In the genomic region with DNA sequence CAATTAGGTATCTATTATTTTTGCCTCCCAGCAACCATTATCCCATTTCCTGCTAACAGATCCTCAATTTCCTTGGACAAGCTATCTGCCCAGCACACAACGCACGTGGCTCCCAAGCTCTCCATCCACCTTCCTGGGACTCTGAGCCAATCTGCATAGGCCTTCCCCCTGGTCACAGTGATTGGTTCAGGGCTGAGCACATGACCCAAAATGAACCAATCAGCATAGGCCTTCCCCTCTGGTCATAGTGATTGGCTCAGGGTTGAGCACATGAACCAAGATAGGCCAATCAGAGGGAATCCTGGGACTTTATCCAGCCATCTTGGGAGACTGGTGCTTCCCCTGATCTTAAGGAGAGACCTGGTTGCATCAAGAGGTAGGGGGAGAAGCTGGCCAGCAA, we compare ENCODE assay signal across 17 cellular contexts. TPM values are rescaled to one million over a fixed set of nuclear protein-coding genes. Genes with fewer than 3 reads are reported as not detected.
DNase-seq lines count a peak whose midpoint lies in the region; ATAC-seq, FAIRE-seq and TF ChIP-seq lines count a peak whose summit lies in the region.
"Had no signal": no experiment of that assay in that cellular context is flagged by ENCODE, and none has a peak within 500 bp of the region (broad histone marks: within the 10 kb centered on the region; RNA-seq: fewer than 3 reads in every experiment).

No MANE protein-coding gene starts in this region.

- peaks cover 9% of the 10 kb centered on the region for H3K9me3 Mint-ChIP-seq in endothelial cell (ENCODE audit: unreplicated experiment)

- 0 out of 3 replicates have a peak, but pooled peaks cover 2% of the 10 kb centered on the region for H3K9me3 ChIP-seq in A549
- peaks cover 6% of the 10 kb centered on the region for H3K9me3 ChIP-seq in T-helper 17 cell (ENCODE audit: control insufficient read depth, low read length, poor library complexity, severe bottlenecking)
- peaks cover 0 to 14% of the 10 kb centered on the region in 2 donors for H3K9me3 ChIP-seq in left lung
- H3K9me3 ChIP-seq in esophagus muscularis mucosa = peaks cover 0 to 29% (median 21%) of the 10 kb centered on the region in 4 donors
- H3K9me3 ChIP-seq: prostate gland, vagina had no signal

- DNase-seq in A549 (ENCODE audit: low read depth in 1 of 2, low spot score in 1 of 2) (peak in 1 of 2 experiments; percentile 38), GM12864 (ENCODE audit: low read depth) (peak; percentile 10), T-helper 17 cell (no peak), left lung (no peak), putamen (ENCODE audit: low spot score) (no peak), esophagus muscularis mucosa (ENCODE audit: extremely low spot score) (no peak), endothelial cell (ENCODE audit: low spot score) (no peak), GM19239 (ENCODE audit: insufficient read length, low spot score) (no peak)
- DNase-seq: activated T-cell treated with anti-CD3 and anti-CD28 coated beads, Interleukin-2, amount 50 U/mL, for 4 hours; foreskin melanocyte; GDM1; immature natural killer cell; NCI-H1417 treated with DMSO at 0.1 percent for 48 hours; NCI-H526 had no signal

- TF ChIP-seq EP300 in A549 (IDR thresholded peaks at IDR 0.05) = no peak
- no peak for TF ChIP-seq EP300 in esophagus muscularis mucosa (IDR thresholded peaks at IDR 0.05)

- H3K4me3 Mint-ChIP-seq in T-helper 17 cell (no peak overlapping the region), endothelial cell (ENCODE audit: unreplicated experiment) (no peak overlapping the region)
- H3K4me3 Mint-ChIP-seq: activated T-cell treated with anti-CD3 and anti-CD28 coated beads, Interleukin-2, amount 50 U/mL, for 4 hours; B cell; immature natural killer cell had no signal

- FAIRE-seq in A549 (lab: Jason Lieb, UNC) (no peak), GM19239 (lab: Jason Lieb, UNC) (no peak)

- ATAC-seq in A549 (peak in 1 of 2 experiments; percentile 70; a peak in 3 of 6 replicates), T-helper 17 cell (peak; percentile 32), left lung (no peak)

- H3K27ac ChIP-seq in A549 (no peak overlapping the region), left lung (peak overlapping the region; percentile 33 to 74), esophagus muscularis mucosa (replicated peaks in 1 of 4) (no peak overlapping the region)
- H3K27ac ChIP-seq: prostate gland, vagina had no signal

- H3K4me2 ChIP-seq in A549 = no peak overlapping the region

- 100% methylated on average over 2 of the region's 2 CpGs for WGBS in A549 (ENCODE audit: missing lambda C conversion rate)
- 83% methylated on average over 2 of the region's 2 CpGs for WGBS in esophagus muscularis mucosa

- TF ChIP-seq CTCF in A549 (IDR thresholded peaks at IDR 0.05) (no peak), GM12864 (IDR thresholded peaks at IDR 0.05; ENCODE audit: low read depth, low read length, missing control alignments) (no peak), left lung (IDR thresholded peaks at IDR 0.05) (no peak), esophagus muscularis mucosa (IDR thresholded peaks at IDR 0.05) (no peak), endothelial cell (IDR thresholded peaks at IDR 0.05; ENCODE audit: unreplicated experiment) (no peak)

- peaks cover 3% of the 10 kb centered on the region for H3K36me3 Mint-ChIP-seq in T-helper 17 cell (ENCODE audit: low read depth)
- peaks cover 16% of the 10 kb centered on the region for H3K36me3 Mint-ChIP-seq in endothelial cell (ENCODE audit: low read depth, unreplicated experiment)

- H3K27me3 Mint-ChIP-seq in T-helper 17 cell = peaks cover 16% of the 10 kb centered on the region
- peaks cover 6% of the 10 kb centered on the region for H3K27me3 Mint-ChIP-seq in endothelial cell (ENCODE audit: unreplicated experiment)

- H3K4me1 Mint-ChIP-seq in T-helper 17 cell = peaks cover 2% of the 10 kb centered on the region
- H3K4me1 Mint-ChIP-seq in endothelial cell (ENCODE audit: unreplicated experiment) = peaks cover 1% of the 10 kb centered on the region

- TF ChIP-seq POLR2A in A549 (IDR thresholded peaks at IDR 0.05; ENCODE audit: low read length) = no peak
- TF ChIP-seq POLR2A in esophagus muscularis mucosa (IDR thresholded peaks at IDR 0.05; ENCODE audit: low read depth) = no peak

- H3K4me3 ChIP-seq in A549 = no peak overlapping the region
- H3K4me3 ChIP-seq in GM12864 (ENCODE audit: low read depth, low read length) = no peak overlapping the region
- H3K4me3 ChIP-seq in left lung = no peak overlapping the region
- no peak overlapping the region for H3K4me3 ChIP-seq in esophagus muscularis mucosa
- H3K4me3 ChIP-seq: prostate gland, vagina had no signal

- intact Hi-C loops in left lung (cut with DNase I) = no loop called here
- intact Hi-C loops in esophagus muscularis mucosa (cut with DNase I) = no loop called here

- no peak overlapping the region for H3K27ac Mint-ChIP-seq in T-helper 17 cell
- H3K27ac Mint-ChIP-seq in endothelial cell (ENCODE audit: unreplicated experiment) = no peak overlapping the region
- H3K27ac Mint-ChIP-seq: B cell, immature natural killer cell had no signal

- POLR2A ChIA-PET in A549 (lab: Yijun Ruan, JAX) = no interaction called here

- peaks cover 4 to 19% of the 10 kb centered on the region in 2 donors for H3K27me3 ChIP-seq in left lung
- H3K27me3 ChIP-seq in esophagus muscularis mucosa = peaks cover 0 to 39% (median 10%) of the 10 kb centered on the region in 4 donors
- H3K27me3 ChIP-seq: vagina had no signal

- no peak for TF ChIP-seq RAD21 in A549 (conservative IDR thresholded peaks at IDR 0.05 in 1 of 2, IDR thresholded peaks at IDR 0.05 in 1 of 2)

- H3K4me1 ChIP-seq in A549 (no peaks in the 10 kb centered on the region), left lung (peaks cover 0 to 28% of the 10 kb centered on the region in 2 donors), esophagus muscularis mucosa (peaks cover 0 to 3% (median under 1%) of the 10 kb centered on the region in 4 donors)
- H3K4me1 ChIP-seq: prostate gland had no signal

- CTCF ChIA-PET in A549 (lab: Yijun Ruan, JAX) = no interaction called here

- H3K36me3 ChIP-seq in left lung (no peaks in the 10 kb centered on the region), esophagus muscularis mucosa (peaks cover 0 to 2% (median 0%) of the 10 kb centered on the region in 4 donors)
- H3K36me3 ChIP-seq: prostate gland, vagina had no signal

TF ChIP-seq in A549, 52 proteins besides CTCF, POLR2A, EP300 and RAD21:
- TF ChIP-seq RARB (CRISPR knock-in tag; IDR thresholded peaks at IDR 0.05) = no peak
- TF ChIP-seq JUNB (IDR thresholded peaks at IDR 0.05) = no peak
- TF ChIP-seq, protein P1, sequence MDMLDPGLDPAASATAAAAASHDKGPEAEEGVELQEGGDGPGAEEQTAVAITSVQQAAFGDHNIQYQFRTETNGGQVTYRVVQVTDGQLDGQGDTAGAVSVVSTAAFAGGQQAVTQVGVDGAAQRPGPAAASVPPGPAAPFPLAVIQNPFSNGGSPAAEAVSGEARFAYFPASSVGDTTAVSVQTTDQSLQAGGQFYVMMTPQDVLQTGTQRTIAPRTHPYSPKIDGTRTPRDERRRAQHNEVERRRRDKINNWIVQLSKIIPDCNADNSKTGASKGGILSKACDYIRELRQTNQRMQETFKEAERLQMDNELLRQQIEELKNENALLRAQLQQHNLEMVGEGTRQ (IDR thresholded peaks at IDR 0.05) = peak; percentile 54

RNA-seq across cellular contexts. Expression of a gene that starts 5.8 kb away (rescaled TPM):
- 0.03 and 0.12 TPM in 2 replicates for polyA plus RNA-seq in A549 (2011; rRNA removed)
- 0.03 and 0.05 TPM in 2 replicates for polyA plus RNA-seq in A549 (2012; cell fraction: cytosol; rRNA removed)
- polyA plus RNA-seq in A549 (2012; cell fraction: nucleus; rRNA removed) = 0.01 and 0.09 TPM in 2 replicates
- polyA plus RNA-seq in A549 (2017; fragmentation: RNase III; extraction: RNeasy Plus Mini Kit Qiagen cat#74134 plus additional on column Dnase treatment) = not detected in 3 replicates
- 0.41 and 0.54 TPM in 2 replicates for polyA minus RNA-seq in A549 (2011; rRNA and poly(A)+ RNA removed)
- 1 to 10 TPM; 1.1 to 3.3 TPM for total RNA-seq in T-helper 17 cell
- total RNA-seq in left lung = 10 to 100 TPM; 13.1 to 17.3 TPM
- 10 to 100 TPM in 3 of 4 donors, 1 to 10 TPM in 1; 9.6 to 21.0 (median 13.0) TPM for total RNA-seq in esophagus muscularis mucosa
- total RNA-seq in endothelial cell (ENCODE audit: unreplicated experiment) = 4.8 TPM

RNA-seq across cellular contexts. Expression of a gene that starts 54.4 kb away (rescaled TPM):
- polyA plus RNA-seq in A549 (2011; rRNA removed) (13.9 and 15.1 TPM in 2 replicates), A549 (2017; fragmentation: RNase III; extraction: RNeasy Plus Mini Kit Qiagen cat#74134 plus additional on column Dnase treatment) (15.9 to 16.6 TPM (median 16.2 TPM) in 3 replicates)
- 17.2 and 18.7 TPM in 2 replicates for polyA plus RNA-seq in A549 (2012; cell fraction: cytosol; rRNA removed)
- polyA plus RNA-seq in A549 (2012; cell fraction: nucleus; rRNA removed) = 19.3 and 21.3 TPM in 2 replicates
- 6.4 and 13.5 TPM in 2 replicates for polyA minus RNA-seq in A549 (2011; rRNA and poly(A)+ RNA removed)
- total RNA-seq in T-helper 17 cell (10 to 100 TPM; 18.4 to 26.2 TPM), left lung (10 to 100 TPM in 1 of 2 donors, 1 to 10 TPM in 1; 8.4 to 11.6 TPM), esophagus muscularis mucosa (1 to 10 TPM; 3.3 to 6.6 (median 4.6) TPM), endothelial cell (ENCODE audit: unreplicated experiment) (6.9 TPM)

RNA-seq across cellular contexts. Expression of a gene that starts 54.8 kb away (rescaled TPM):
- 13.0 and 18.9 TPM in 2 replicates for polyA plus RNA-seq in A549 (2011; rRNA removed)
- polyA plus RNA-seq in A549 (2012; cell fraction: cytosol; rRNA removed) = 18.7 and 25.6 TPM in 2 replicates
- 68.0 and 89.4 TPM in 2 replicates for polyA plus RNA-seq in A549 (2012; cell fraction: nucleus; rRNA removed)
- polyA plus RNA-seq in A549 (2017; fragmentation: RNase III; extraction: RNeasy Plus Mini Kit Qiagen cat#74134 plus additional on column Dnase treatment) = 23.9 to 28.1 TPM (median 27.7 TPM) in 3 replicates
- polyA minus RNA-seq in A549 (2011; rRNA and poly(A)+ RNA removed) = 34.1 and 36.5 TPM in 2 replicates
- total RNA-seq in T-helper 17 cell = 100 to 1,000 TPM; 202 to 220 TPM
- total RNA-seq in left lung = 100 to 1,000 TPM in 1 of 2 donors, 10 to 100 TPM in 1; 89.5 to 149 TPM
- total RNA-seq in esophagus muscularis mucosa = 10 to 100 TPM; 52.6 to 73.3 (median 57.7) TPM
- 62.4 TPM for total RNA-seq in endothelial cell (ENCODE audit: unreplicated experiment)

Comparison
In these comparisons a context has a peak if more than half of its experiments do, and no peak if none do; other contexts are left out.
1. H3K27ac ChIP-seq: peak in left lung (2 of 2); none in A549 (0 of 2) and esophagus muscularis mucosa (0 of 4).